12 cellular contexts compared by ENCODE assay signal in the genomic region with DNA sequence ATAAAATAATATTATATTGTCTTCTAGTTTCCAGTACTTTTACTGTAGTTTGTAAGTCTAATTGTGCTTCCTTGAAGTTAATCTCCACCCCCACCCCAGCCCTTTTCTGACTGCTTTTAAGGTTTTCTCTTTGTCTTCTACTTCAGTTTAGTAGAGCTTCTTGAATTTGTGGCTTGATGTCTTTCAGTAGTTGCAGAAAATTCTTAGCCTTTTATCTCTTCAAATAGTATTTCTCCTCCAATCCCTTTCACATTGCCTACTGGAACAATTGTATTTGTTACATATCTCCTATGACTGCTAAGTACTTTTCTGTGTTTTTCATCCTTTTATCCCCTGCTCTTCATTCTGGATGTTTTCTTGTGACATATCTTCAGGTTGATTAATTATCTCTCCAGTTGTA. TPM values are rescaled to one million over a fixed set of nuclear protein-coding genes. Genes with fewer than 3 reads are reported as not detected.
"Had no signal": no experiment of that assay in that cellular context is flagged by ENCODE, and none has a peak within 500 bp of the region (broad histone marks: within the 10 kb centered on the region; RNA-seq: fewer than 3 reads in every experiment).

No MANE protein-coding gene starts in this region.

RNA-seq across cellular contexts. Expression of a gene that starts 38.8 kb away (rescaled TPM):
- total RNA-seq: activated naive CD4-positive, alpha-beta T cell treated with anti-CD3 and anti-CD28 coated beads for 36 hours; activated naive CD4-positive, alpha-beta T cell treated with anti-CD3 and anti-CD28 coated beads, Interleukin-2, amount 50 U/mL, for 72 hours; activated naive CD8-positive, alpha-beta T cell treated with anti-CD3 and anti-CD28 coated beads for 36 hours; activated naive CD8-positive, alpha-beta T cell treated with anti-CD3 and anti-CD28 coated beads, Interleukin-2, amount 10 ng/mL, durations not matched to agents 7 days and 5 days; activated T-cell treated with anti-CD3 and anti-CD28 coated beads, Interleukin-2, amount 50 U/mL, for 4 hours; activated T-cell treated with anti-CD3 and anti-CD28 coated beads, Interleukin-2, amount 50 U/mL, for 72 hours; activated T-helper 1 cell treated with anti-CD3 and anti-CD28 coated beads, Interleukin-12 subunit alpha, Interleukin-12 subunit beta, Interleukin-2, Interleukin-4 antibody, amounts not matched to agents 30 ng/mL and 10 ng/mL and 1 ng/mL, durations not matched to agents 14 hours and 24 hours and 36 hours; activated T-helper 17 cell treated with anti-CD3 and anti-CD28 coated beads, Interleukin-2, amount 50 U/mL, for 72 hours; activated T-helper 2 cell treated with anti-CD3 and anti-CD28 coated beads, Interferon-gamma antibody, Interleukin-2, Interleukin-4, amounts not matched to agents 10 μg/mL and 5 μg/mL and 100 μg/mL, durations not matched to agents 14 hours and 24 hours and 36 hours; bronchial epithelial cell; cardiac muscle cell; chondrocyte had no signal
